Comparison of ENCODE assay signal across 3 cellular contexts in genomic region chr5:93257616-93258015, GRCh38.
TF ChIP-seq lines count a peak whose summit lies in the region.

No MANE protein-coding gene starts in this region.

TF ChIP-seq in SK-N-SH, 30 proteins besides CTCF, POLR2A, EP300 and RAD21 (continued from another document):
- TF ChIP-seq USF2 (IDR thresholded peaks at IDR 0.05; ENCODE audit: borderline replicate concordance, low read depth, low read length): no peak

TF ChIP-seq in SK-N-SH treated with all-trans-retinoic acid at 6 μM for 48 hours, 23 proteins besides CTCF, POLR2A, EP300 and RAD21 (continued from another document):
- TF ChIP-seq PPARA (CRISPR knock-in tag; IDR thresholded peaks at IDR 0.05; ENCODE audit: borderline replicate concordance) (no peak), CSDC2 (CRISPR knock-in tag; IDR thresholded peaks at IDR 0.05) (no peak), ZFP3 (CRISPR knock-in tag; IDR thresholded peaks at IDR 0.05) (no peak), POU6F1 (CRISPR knock-in tag; IDR thresholded peaks at IDR 0.05; ENCODE audit: borderline replicate concordance, low read depth) (no peak), ZNF8 (CRISPR knock-in tag; IDR thresholded peaks at IDR 0.05) (no peak), PATZ1 (CRISPR knock-in tag; IDR thresholded peaks at IDR 0.05; ENCODE audit: borderline replicate concordance) (no peak), OSR1 (CRISPR knock-in tag; IDR thresholded peaks at IDR 0.05) (no peak), ISL1 (CRISPR knock-in tag; IDR thresholded peaks at IDR 0.05) (no peak), ZFP30 (CRISPR knock-in tag; IDR thresholded peaks at IDR 0.05) (no peak)

TF ChIP-seq in endothelial cell of umbilical vein, 7 proteins besides CTCF, POLR2A, EP300 and RAD21 (continued from another document):
- TF ChIP-seq GATA2 (IDR thresholded peaks at IDR 0.05; ENCODE audit: insufficient read depth, insufficient read length, low read depth, low read length): no peak
- TF ChIP-seq FOS (IDR thresholded peaks at IDR 0.05; ENCODE audit: borderline replicate concordance, insufficient read depth, low read length): peak; percentile 28
